Comparison of ENCODE assay signal across 21 cellular contexts in the genomic region with DNA sequence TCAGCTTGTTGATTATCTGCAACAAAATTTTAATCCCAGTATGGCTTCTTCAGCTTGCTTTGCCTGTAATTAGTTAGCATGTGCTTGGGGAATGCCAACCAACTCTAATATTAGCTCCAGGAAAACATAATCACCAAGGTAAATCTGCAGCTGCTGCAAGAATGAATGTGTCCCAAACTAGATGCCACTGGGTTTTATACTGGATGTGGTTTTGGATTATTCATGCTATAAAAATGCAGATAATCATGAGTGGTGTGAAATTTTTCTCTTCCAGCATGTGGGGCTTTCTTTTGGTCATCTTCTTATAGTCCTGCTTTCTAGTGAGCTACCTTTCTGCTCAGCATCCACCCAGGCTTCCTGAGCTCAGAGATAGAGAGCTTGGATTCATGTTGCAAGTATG.
A peak's percentile ranks its signal among the peaks of the same experiment; 100 is the strongest.
DNase-seq lines count a peak whose midpoint lies in the region; FAIRE-seq and TF ChIP-seq lines count a peak whose summit lies in the region.
"Had no signal": no experiment of that assay in that cellular context is flagged by ENCODE, and none has a peak within 500 bp of the region (broad histone marks: within the 10 kb centered on the region; RNA-seq: fewer than 3 reads in every experiment).

No MANE protein-coding gene starts in this region.

- no peaks in the 10 kb centered on the region for H3K36me3 ChIP-seq in mammary epithelial cell (ENCODE audit: insufficient read depth, low read length)
- H3K36me3 ChIP-seq in breast epithelium, result no peaks in the 10 kb centered on the region
- no peaks in the 10 kb centered on the region for H3K36me3 ChIP-seq in SJCRH30
- no peaks in the 10 kb centered on the region for H3K36me3 ChIP-seq in left ventricle myocardium inferior
- H3K36me3 ChIP-seq: SJSA1 had no signal

- peak; percentile 33 for DNase-seq in mammary epithelial cell
- no peak for DNase-seq in breast epithelium (ENCODE audit: low spot score in 2 of 2)
- DNase-seq in SJCRH30, result peak; percentile 34 to 56
- DNase-seq in myocyte (ENCODE audit: low read depth), result peak; percentile 43
- no peak for DNase-seq in left ventricle myocardium inferior
- DNase-seq in RKO (ENCODE audit: low spot score), result no peak
- DNase-seq in GM12892 (ENCODE audit: insufficient read length), result no peak
- DNase-seq in NCI-H2029 treated with DMSO at 0.1 percent for 48 hours (lab: John Stamatoyannopoulos, UW), result no peak
- DNase-seq: CD4-positive, alpha-beta T cell; DMS153; EL; GOT3; KBM-7; MV-4-11; NCI-H1694 treated with DMSO at 0.1 percent for 48 hours; NCI-H2107; NCI-H524 had no signal

- H3K4me1 ChIP-seq in mammary epithelial cell (ENCODE audit: insufficient read depth, low read length), result no peaks in the 10 kb centered on the region
- H3K4me1 ChIP-seq in breast epithelium, result no peaks in the 10 kb centered on the region
- peaks cover 17% of the 10 kb centered on the region for H3K4me1 ChIP-seq in SJCRH30
- no peaks in the 10 kb centered on the region for H3K4me1 ChIP-seq in left ventricle myocardium inferior
- H3K4me1 ChIP-seq: SJSA1 had no signal

- H3K9ac ChIP-seq in mammary epithelial cell (ENCODE audit: insufficient read depth, low read length), result no peak overlapping the region

- H3K27ac ChIP-seq in mammary epithelial cell (ENCODE audit: insufficient read depth, low read depth, low read length) (no peak overlapping the region), breast epithelium (no peak overlapping the region), SJCRH30 (peak overlapping the region; percentile 92), left ventricle myocardium inferior (replicated peaks) (no peak overlapping the region)
- H3K27ac ChIP-seq: 22Rv1, SJSA1 had no signal

- no peaks in the 10 kb centered on the region for H3K79me2 ChIP-seq in mammary epithelial cell (ENCODE audit: insufficient read depth, low read length)

- no peak overlapping the region for H2AFZ ChIP-seq in mammary epithelial cell (ENCODE audit: low read depth, low read length)

- H3K4me2 ChIP-seq in mammary epithelial cell (ENCODE audit: insufficient read depth, low read depth, low read length), result no peak overlapping the region

- no peaks in the 10 kb centered on the region for H3K9me3 ChIP-seq in mammary epithelial cell (replicated peaks; ENCODE audit: insufficient read depth, low read length)
- no peaks in the 10 kb centered on the region for H3K9me3 ChIP-seq in breast epithelium
- no peaks in the 10 kb centered on the region for H3K9me3 ChIP-seq in SJCRH30 (replicated peaks)
- H3K9me3 ChIP-seq in left ventricle myocardium inferior (replicated peaks), result no peaks in the 10 kb centered on the region
- H3K9me3 ChIP-seq: SJSA1 had no signal

- no peaks in the 10 kb centered on the region for H4K20me1 ChIP-seq in mammary epithelial cell (ENCODE audit: insufficient read depth, low read length)

- in situ Hi-C loops in mammary epithelial cell (cut with MboI; ENCODE audit: low sequenced_read_pairs in 2 of 2), result no loop called here

- dilution Hi-C loops in mammary epithelial cell (cut with HindIII; ENCODE audit: low sequenced_read_pairs), result no loop called here

- CTCF ChIA-PET in mammary epithelial cell (lab: Charles Lee; ENCODE audit: low non-redundant PET), result no interaction called here

- TF ChIP-seq POLR2A in breast epithelium (IDR thresholded peaks at IDR 0.05), result no peak
- no peak for TF ChIP-seq POLR2A in GM12892 (IDR thresholded peaks at IDR 0.05; ENCODE audit: low read depth, low read length)

- H3K4me3 ChIP-seq in mammary epithelial cell (replicated peaks in 1 of 3; ENCODE audit: insufficient read depth in 1 of 3, low read depth in 2 of 3, low read length in 3 of 3) (no peak overlapping the region), breast epithelium (no peak overlapping the region), SJCRH30 (no peak overlapping the region), left ventricle myocardium inferior (no peak overlapping the region)
- H3K4me3 ChIP-seq: SJSA1 had no signal

- intact Hi-C loops in mammary epithelial cell (cut with micrococcal nuclease) (no loop called here), breast epithelium (cut with DNase I; ENCODE audit: low total_unique reads) (no loop called here), left ventricle myocardium inferior (cut with micrococcal nuclease) (no loop called here)

- no peak for FAIRE-seq in GM12892 (lab: Jason Lieb, UNC)
- FAIRE-seq: GM12891, GM18507 had no signal

- no peak for TF ChIP-seq CTCF in mammary epithelial cell (conservative IDR thresholded peaks at IDR 0.05 in 1 of 2, IDR thresholded peaks at IDR 0.05 in 1 of 2; ENCODE audit: extremely low read depth in 1 of 2, insufficient read depth in 1 of 2, low read depth in 1 of 2, low read length in 2 of 2)
- TF ChIP-seq CTCF in breast epithelium (IDR thresholded peaks at IDR 0.05), result no peak
- no peak for TF ChIP-seq CTCF in left ventricle myocardium inferior (IDR thresholded peaks at IDR 0.05; ENCODE audit: borderline replicate concordance)

- no TSS peak for BruUV-seq in mammary epithelial cell (replicated peaks; lab: Mats Ljungman, UMichigan)

- H3K27me3 ChIP-seq in mammary epithelial cell (ENCODE audit: insufficient read depth, low read length), result peaks cover 6% of the 10 kb centered on the region
- H3K27me3 ChIP-seq in breast epithelium, result peaks cover 0 to 48% of the 10 kb centered on the region in 2 donors
- no peaks in the 10 kb centered on the region for H3K27me3 ChIP-seq in SJCRH30
- H3K27me3 ChIP-seq in left ventricle myocardium inferior (ENCODE audit: low read depth), result no peaks in the 10 kb centered on the region
- H3K27me3 ChIP-seq: SJSA1 had no signal

Comparison
In these comparisons a context has a peak if more than half of its experiments do, and no peak if none do; other contexts are left out.
1. DNase-seq: peak in mammary epithelial cell (single experiment), SJCRH30 (2 of 2) and myocyte (single experiment); none in breast epithelium (0 of 2), left ventricle myocardium inferior (single experiment), RKO (single experiment), GM12892 (single experiment) and NCI-H2029 treated with DMSO at 0.1 percent for 48 hours (single experiment).